Comparison of ENCODE assay signal across 21 cellular contexts in genomic region chr9:134566196-134566822, GRCh38.
DNase-seq lines count a peak whose midpoint lies in the region; ATAC-seq and TF ChIP-seq lines count a peak whose summit lies in the region.
"Had no signal": no experiment of that assay in that cellular context is flagged by ENCODE, and none has a peak within 500 bp of the region (broad histone marks: within the 10 kb centered on the region; RNA-seq: fewer than 3 reads in every experiment).

No MANE protein-coding gene starts in this region.

- no peaks in the 10 kb centered on the region for H3K36me3 Mint-ChIP-seq in natural killer cell
- no peaks in the 10 kb centered on the region for H3K36me3 Mint-ChIP-seq in natural killer cell treated with Interleukin-12 subunit alpha and Interleukin-12 subunit beta and Interleukin-15 and Interleukin-18, amount 100 ng/mL, for 72 hours
- H3K36me3 Mint-ChIP-seq: CD8-positive, alpha-beta memory T cell; IgD-negative memory B cell had no signal

- H3K4me1 ChIP-seq in vagina (no peaks in the 10 kb centered on the region), spleen (no peaks in the 10 kb centered on the region)

- H3K4me3 ChIP-seq in vagina: no peak overlapping the region
- H3K4me3 ChIP-seq in spleen: no peak overlapping the region

- no peak overlapping the region for H3K27ac ChIP-seq in vagina
- no peak overlapping the region for H3K27ac ChIP-seq in spleen
- H3K27ac ChIP-seq: HL-60 had no signal

- no peaks in the 10 kb centered on the region for H3K4me1 Mint-ChIP-seq in natural killer cell
- H3K4me1 Mint-ChIP-seq in natural killer cell treated with Interleukin-12 subunit alpha and Interleukin-12 subunit beta and Interleukin-15 and Interleukin-18, amount 100 ng/mL, for 72 hours (ENCODE audit: low read depth in 2 of 2): no peaks in the 10 kb centered on the region
- H3K4me1 Mint-ChIP-seq: CD8-positive, alpha-beta memory T cell; H9 had no signal

- ATAC-seq in natural killer cell: no peak
- ATAC-seq in natural killer cell treated with Interleukin-12 subunit alpha and Interleukin-12 subunit beta and Interleukin-15 and Interleukin-18, amount 100 ng/mL, for 72 hours: no peak
- ATAC-seq in GM18520 (IDR thresholded peaks at IDR 0.05; ENCODE audit: unreplicated experiment): no peak

- intact Hi-C loops in natural killer cell (cut with micrococcal nuclease) (no loop called here), posterior vena cava (cut with DNase I) (loop anchor here in 1 of 2 donors (5.0 kb wide), 1 partner anchor 351 kb away; the partner anchor contains the start of gene FCN1), vagina (cut with DNase I) (no loop called here), spleen (cut with DNase I; ENCODE audit: low total_unique reads) (no loop called here)

- no peak for TF ChIP-seq CTCF in natural killer cell (IDR thresholded peaks at IDR 0.05)
- TF ChIP-seq CTCF in vagina (IDR thresholded peaks at IDR 0.05): no peak
- no peak for TF ChIP-seq CTCF in spleen (IDR thresholded peaks at IDR 0.05 in 8 of 11, conservative IDR thresholded peaks at IDR 0.05 in 3 of 11)

- H3K27ac Mint-ChIP-seq in natural killer cell: no peak overlapping the region
- no peak overlapping the region for H3K27ac Mint-ChIP-seq in natural killer cell treated with Interleukin-12 subunit alpha and Interleukin-12 subunit beta and Interleukin-15 and Interleukin-18, amount 100 ng/mL, for 72 hours
- H3K27ac Mint-ChIP-seq: CD8-positive, alpha-beta memory T cell; H9; IgD-negative memory B cell had no signal

- H3K27me3 ChIP-seq in vagina (no peaks in the 10 kb centered on the region), spleen (replicated peaks in 1 of 7) (no peaks in the 10 kb centered on the region)

- no peaks in the 10 kb centered on the region for H3K36me3 ChIP-seq in vagina
- H3K36me3 ChIP-seq in spleen: no peaks in the 10 kb centered on the region

- no peaks in the 10 kb centered on the region for H3K9me3 Mint-ChIP-seq in natural killer cell
- H3K9me3 Mint-ChIP-seq in natural killer cell treated with Interleukin-12 subunit alpha and Interleukin-12 subunit beta and Interleukin-15 and Interleukin-18, amount 100 ng/mL, for 72 hours: no peaks in the 10 kb centered on the region

- H3K9me3 ChIP-seq in vagina: no peaks in the 10 kb centered on the region
- peaks cover 0 to 30% (median 18%) of the 10 kb centered on the region in 8 donors for H3K9me3 ChIP-seq in spleen

- no peaks in the 10 kb centered on the region for H3K27me3 Mint-ChIP-seq in natural killer cell (ENCODE audit: low read depth in 2 of 2)
- peaks cover 0 to 5% of the 10 kb centered on the region in 2 donors for H3K27me3 Mint-ChIP-seq in natural killer cell treated with Interleukin-12 subunit alpha and Interleukin-12 subunit beta and Interleukin-15 and Interleukin-18, amount 100 ng/mL, for 72 hours
- H3K27me3 Mint-ChIP-seq: CD8-positive, alpha-beta memory T cell had no signal

- H3K4me3 Mint-ChIP-seq in natural killer cell: no peak overlapping the region
- no peak overlapping the region for H3K4me3 Mint-ChIP-seq in natural killer cell treated with Interleukin-12 subunit alpha and Interleukin-12 subunit beta and Interleukin-15 and Interleukin-18, amount 100 ng/mL, for 72 hours
- H3K4me3 Mint-ChIP-seq: CD8-positive, alpha-beta memory T cell; H9; IgD-negative memory B cell had no signal

- WGBS in spleen, 5 donors: 86 to 95% (median 92%) methylated on average over 18 of the region's 18 CpGs

- DNase-seq in natural killer cell: peak; percentile 1
- DNase-seq in natural killer cell treated with Interleukin-12 subunit alpha and Interleukin-12 subunit beta and Interleukin-15 and Interleukin-18, amount 100 ng/mL, for 72 hours (ENCODE audit: low spot score): no peak
- peak; percentile 39 for DNase-seq in islet precursor cell
- DNase-seq in posterior vena cava (ENCODE audit: low spot score): peak; percentile 41
- DNase-seq in vagina (ENCODE audit: extremely low spot score in 2 of 2): peak; percentile 18 to 52
- DNase-seq in spleen: no peak
- no peak for DNase-seq in activated CD4-positive, alpha-beta T cell treated with anti-CD3 and anti-CD28 coated beads for 4 hours
- DNase-seq: C1 segment of cervical spinal cord; CD8-positive, alpha-beta memory T cell; H9; Karpas-422; NCI-H1048; NCI-H1436 treated with DMSO at 0.1 percent for 48 hours; NCI-H2029; NCI-H345; NCI-H524 treated with DMSO at 0.1 percent for 48 hours; RPMI8226; SIG-M5 had no signal

- TF ChIP-seq POLR2A in vagina (IDR thresholded peaks at IDR 0.05) (no peak), spleen (IDR thresholded peaks at IDR 0.05) (no peak)

Comparison
In these comparisons a context has a peak if more than half of its experiments do, and no peak if none do; other contexts are left out.
1. DNase-seq: peak in natural killer cell (single experiment), islet precursor cell (single experiment), posterior vena cava (single experiment) and vagina (2 of 2); none in natural killer cell treated with Interleukin-12 subunit alpha and Interleukin-12 subunit beta and Interleukin-15 and Interleukin-18, amount 100 ng/mL, for 72 hours (single experiment), spleen (single experiment) and activated CD4-positive, alpha-beta T cell treated with anti-CD3 and anti-CD28 coated beads for 4 hours (0 of 2).